In genomic region chr12:53930591-53931255, GRCh38 we compare ENCODE assay signal across 28 cellular contexts. TPM values are rescaled to one million over a fixed set of nuclear protein-coding genes. Genes with fewer than 3 reads are reported as not detected.
"Had no signal": no experiment of that assay in that cellular context is flagged by ENCODE, and none has a peak within 500 bp of the region (broad histone marks: within the 10 kb centered on the region; RNA-seq: fewer than 3 reads in every experiment).

No MANE protein-coding gene starts in this region.

- H3K36me3 ChIP-seq: esophagus squamous epithelium, gastrocnemius medialis, neutrophil, pancreas had no signal

- H3K4me1 ChIP-seq: gastrocnemius medialis, pancreas, psoas muscle, testis had no signal

- H3K9me3 ChIP-seq: esophagus squamous epithelium, gastrocnemius medialis, neutrophil, pancreas, psoas muscle, testis had no signal

- H3K9me3 Mint-ChIP-seq: activated CD8-positive, alpha-beta T cell treated with anti-CD3 and anti-CD28 coated beads for 36 hours; activated naive CD4-positive, alpha-beta T cell treated with anti-CD3 and anti-CD28 coated beads, Interleukin-2, amount 50 U/mL, for 72 hours; activated T-helper 1 cell treated with anti-CD3 and anti-CD28 coated beads, Interleukin-12 subunit alpha, Interleukin-12 subunit beta, Interleukin-2, Interleukin-4 antibody, amounts not matched to agents 30 ng/mL and 10 ng/mL and 1 ng/mL, durations not matched to agents 14 hours and 24 hours and 36 hours; natural killer cell treated with Interleukin-12 subunit alpha and Interleukin-12 subunit beta and Interleukin-15 and Interleukin-18, amount 100 ng/mL, for 72 hours; stimulated activated effector memory CD8-positive, alpha-beta T cell treated with anti-CD3 and anti-CD28 coated beads, Interleukin-12 subunit alpha, Interleukin-12 subunit beta, amount 100 ng/mL, for 72 hours had no signal

- H3K27ac Mint-ChIP-seq: activated CD4-positive, alpha-beta T cell treated with anti-CD3 and anti-CD28 coated beads, Interleukin-2, amount 10 ng/mL, durations not matched to agents 24 days and 14 days; activated CD8-positive, alpha-beta memory T cell treated with anti-CD3 and anti-CD28 coated beads, Interleukin-2, amount 10 ng/mL, durations not matched to agents 7 days and 5 days; activated CD8-positive, alpha-beta T cell treated with anti-CD3 and anti-CD28 coated beads for 36 hours; activated naive CD4-positive, alpha-beta T cell treated with anti-CD3 and anti-CD28 coated beads, Interleukin-2, amount 50 U/mL, for 72 hours; activated T-helper 1 cell treated with anti-CD3 and anti-CD28 coated beads, Interleukin-12 subunit alpha, Interleukin-12 subunit beta, Interleukin-2, Interleukin-4 antibody, amounts not matched to agents 30 ng/mL and 10 ng/mL and 1 ng/mL, durations not matched to agents 14 hours and 24 hours and 36 hours; brain; mesothelial cell of epicardium; natural killer cell treated with Interleukin-12 subunit alpha and Interleukin-12 subunit beta and Interleukin-15 and Interleukin-18, amount 100 ng/mL, for 72 hours; stimulated activated effector memory CD8-positive, alpha-beta T cell treated with anti-CD3 and anti-CD28 coated beads, Interleukin-12 subunit alpha, Interleukin-12 subunit beta, amount 100 ng/mL, for 72 hours; type B pancreatic cell had no signal

- H3K27me3 ChIP-seq: testis had no signal

- H3K4me3 Mint-ChIP-seq: activated CD4-positive, alpha-beta T cell treated with anti-CD3 and anti-CD28 coated beads, Interleukin-2, amount 10 ng/mL, durations not matched to agents 24 days and 14 days; activated CD8-positive, alpha-beta memory T cell treated with anti-CD3 and anti-CD28 coated beads, Interleukin-2, amount 10 ng/mL, durations not matched to agents 7 days and 5 days; activated CD8-positive, alpha-beta T cell treated with anti-CD3 and anti-CD28 coated beads for 36 hours; activated T-helper 1 cell treated with anti-CD3 and anti-CD28 coated beads, Interleukin-12 subunit alpha, Interleukin-12 subunit beta, Interleukin-2, Interleukin-4 antibody, amounts not matched to agents 30 ng/mL and 10 ng/mL and 1 ng/mL, durations not matched to agents 14 hours and 24 hours and 36 hours; brain; mesothelial cell of epicardium; natural killer cell treated with Interleukin-12 subunit alpha and Interleukin-12 subunit beta and Interleukin-15 and Interleukin-18, amount 100 ng/mL, for 72 hours; stimulated activated effector memory CD8-positive, alpha-beta T cell treated with anti-CD3 and anti-CD28 coated beads, Interleukin-12 subunit alpha, Interleukin-12 subunit beta, amount 100 ng/mL, for 72 hours; type B pancreatic cell had no signal

- ATAC-seq: activated CD4-positive, CD25-positive, alpha-beta regulatory T cell treated with anti-CD3 and anti-CD28 coated beads, Interleukin-2, amount 50 U/mL, for 24 hours; activated CD8-positive, alpha-beta memory T cell treated with anti-CD3 and anti-CD28 coated beads, Interleukin-2, amount 10 ng/mL, durations not matched to agents 7 days and 5 days; activated CD8-positive, alpha-beta T cell treated with anti-CD3 and anti-CD28 coated beads for 36 hours; activated naive CD4-positive, alpha-beta T cell treated with anti-CD3 and anti-CD28 coated beads, Interleukin-2, amount 50 U/mL, for 72 hours; gastrocnemius medialis; left ventricle myocardium superior; natural killer cell treated with Interleukin-12 subunit alpha and Interleukin-12 subunit beta and Interleukin-15 and Interleukin-18, amount 100 ng/mL, for 72 hours; pancreas; psoas muscle; right cardiac atrium; stimulated activated effector memory CD8-positive, alpha-beta T cell treated with anti-CD3 and anti-CD28 coated beads, Interleukin-12 subunit alpha, Interleukin-12 subunit beta, amount 100 ng/mL, for 72 hours had no signal

- H3K4me3 ChIP-seq: esophagus squamous epithelium, gastrocnemius medialis, pancreas, psoas muscle had no signal

- H3K4me1 Mint-ChIP-seq: activated CD8-positive, alpha-beta memory T cell treated with anti-CD3 and anti-CD28 coated beads, Interleukin-2, amount 10 ng/mL, durations not matched to agents 7 days and 5 days had no signal

- H3K27ac ChIP-seq: esophagus squamous epithelium, gastrocnemius medialis, neutrophil, pancreas, psoas muscle, testis had no signal

- H3K36me3 Mint-ChIP-seq: brain; mesothelial cell of epicardium; natural killer cell treated with Interleukin-12 subunit alpha and Interleukin-12 subunit beta and Interleukin-15 and Interleukin-18, amount 100 ng/mL, for 72 hours; stimulated activated effector memory CD8-positive, alpha-beta T cell treated with anti-CD3 and anti-CD28 coated beads, Interleukin-12 subunit alpha, Interleukin-12 subunit beta, amount 100 ng/mL, for 72 hours; type B pancreatic cell had no signal

- DNase-seq: activated CD4-positive, alpha-beta T cell treated with anti-CD3 and anti-CD28 coated beads, Interleukin-2, amount 10 ng/mL, durations not matched to agents 24 days and 14 days; activated CD8-positive, alpha-beta memory T cell treated with anti-CD3 and anti-CD28 coated beads, Interleukin-2, amount 10 ng/mL, durations not matched to agents 7 days and 5 days; activated CD8-positive, alpha-beta T cell treated with anti-CD3 and anti-CD28 coated beads for 36 hours; activated gamma-delta T cell; activated T-cell treated with anti-CD3 and anti-CD28 coated beads for 4 hours; caudate nucleus; dermis blood vessel endothelial cell; effector memory CD4-positive, alpha-beta T cell; esophagus squamous epithelium; gastrocnemius medialis; left ventricle myocardium superior; mammary epithelial cell; pancreas; psoas muscle; right cardiac atrium; small intestine; stimulated activated CD4-positive, alpha-beta T cell treated with anti-CD3 and anti-CD28 coated beads, Interleukin-2, amount 100 ng/mL, for 24 hours; testis had no signal

RNA-seq across cellular contexts. Expression of gene HOXC13, which starts 7.9 kb away (rescaled TPM):
- total RNA-seq: activated CD4-positive, alpha-beta T cell treated with anti-CD3 and anti-CD28 coated beads, Interleukin-2, amount 10 ng/mL, durations not matched to agents 24 days and 14 days; activated CD8-positive, alpha-beta memory T cell treated with anti-CD3 and anti-CD28 coated beads, Interleukin-2, amount 10 ng/mL, durations not matched to agents 7 days and 5 days; activated CD8-positive, alpha-beta T cell treated with anti-CD3 and anti-CD28 coated beads for 36 hours; activated naive CD4-positive, alpha-beta T cell treated with anti-CD3 and anti-CD28 coated beads, Interleukin-2, amount 50 U/mL, for 72 hours; activated T-helper 1 cell treated with anti-CD3 and anti-CD28 coated beads, Interleukin-12 subunit alpha, Interleukin-12 subunit beta, Interleukin-2, Interleukin-4 antibody, amounts not matched to agents 30 ng/mL and 10 ng/mL and 1 ng/mL, durations not matched to agents 14 hours and 24 hours and 36 hours; dermis blood vessel endothelial cell; left ventricle myocardium superior; natural killer cell treated with Interleukin-12 subunit alpha and Interleukin-12 subunit beta and Interleukin-15 and Interleukin-18, amount 100 ng/mL, for 72 hours; psoas muscle; right cardiac atrium; T-helper 2 cell treated with Interferon-gamma antibody and Interleukin-4, amounts not matched to agents 100 ng/mL and 5 ng/mL, for 36 hours had no signal

RNA-seq across cellular contexts. Expression of gene HOXC12, which starts 24.0 kb away (rescaled TPM):
- total RNA-seq: activated CD4-positive, alpha-beta T cell treated with anti-CD3 and anti-CD28 coated beads, Interleukin-2, amount 10 ng/mL, durations not matched to agents 24 days and 14 days; activated CD8-positive, alpha-beta memory T cell treated with anti-CD3 and anti-CD28 coated beads, Interleukin-2, amount 10 ng/mL, durations not matched to agents 7 days and 5 days; activated CD8-positive, alpha-beta T cell treated with anti-CD3 and anti-CD28 coated beads for 36 hours; activated naive CD4-positive, alpha-beta T cell treated with anti-CD3 and anti-CD28 coated beads, Interleukin-2, amount 50 U/mL, for 72 hours; activated T-helper 1 cell treated with anti-CD3 and anti-CD28 coated beads, Interleukin-12 subunit alpha, Interleukin-12 subunit beta, Interleukin-2, Interleukin-4 antibody, amounts not matched to agents 30 ng/mL and 10 ng/mL and 1 ng/mL, durations not matched to agents 14 hours and 24 hours and 36 hours; dermis blood vessel endothelial cell; esophagus squamous epithelium; gastrocnemius medialis; left ventricle myocardium superior; mesothelial cell of epicardium; natural killer cell treated with Interleukin-12 subunit alpha and Interleukin-12 subunit beta and Interleukin-15 and Interleukin-18, amount 100 ng/mL, for 72 hours; pancreas; psoas muscle; right cardiac atrium; T-helper 2 cell treated with Interferon-gamma antibody and Interleukin-4, amounts not matched to agents 100 ng/mL and 5 ng/mL, for 36 hours had no signal

RNA-seq across cellular contexts. Expression of gene HOXC11, which starts 42.2 kb away (rescaled TPM):
- total RNA-seq: activated CD4-positive, alpha-beta T cell treated with anti-CD3 and anti-CD28 coated beads, Interleukin-2, amount 10 ng/mL, durations not matched to agents 24 days and 14 days; activated CD8-positive, alpha-beta memory T cell treated with anti-CD3 and anti-CD28 coated beads, Interleukin-2, amount 10 ng/mL, durations not matched to agents 7 days and 5 days; activated CD8-positive, alpha-beta T cell treated with anti-CD3 and anti-CD28 coated beads for 36 hours; activated naive CD4-positive, alpha-beta T cell treated with anti-CD3 and anti-CD28 coated beads, Interleukin-2, amount 50 U/mL, for 72 hours; activated T-helper 1 cell treated with anti-CD3 and anti-CD28 coated beads, Interleukin-12 subunit alpha, Interleukin-12 subunit beta, Interleukin-2, Interleukin-4 antibody, amounts not matched to agents 30 ng/mL and 10 ng/mL and 1 ng/mL, durations not matched to agents 14 hours and 24 hours and 36 hours; dermis blood vessel endothelial cell; esophagus squamous epithelium; left ventricle myocardium superior; natural killer cell treated with Interleukin-12 subunit alpha and Interleukin-12 subunit beta and Interleukin-15 and Interleukin-18, amount 100 ng/mL, for 72 hours; pancreas; right cardiac atrium; T-helper 2 cell treated with Interferon-gamma antibody and Interleukin-4, amounts not matched to agents 100 ng/mL and 5 ng/mL, for 36 hours had no signal

RNA-seq across cellular contexts. Expression of gene HOTAIR, which starts 44.0 kb away (rescaled TPM):
- total RNA-seq: activated CD4-positive, alpha-beta T cell treated with anti-CD3 and anti-CD28 coated beads, Interleukin-2, amount 10 ng/mL, durations not matched to agents 24 days and 14 days; activated CD8-positive, alpha-beta memory T cell treated with anti-CD3 and anti-CD28 coated beads, Interleukin-2, amount 10 ng/mL, durations not matched to agents 7 days and 5 days; activated CD8-positive, alpha-beta T cell treated with anti-CD3 and anti-CD28 coated beads for 36 hours; activated naive CD4-positive, alpha-beta T cell treated with anti-CD3 and anti-CD28 coated beads, Interleukin-2, amount 50 U/mL, for 72 hours; activated T-helper 1 cell treated with anti-CD3 and anti-CD28 coated beads, Interleukin-12 subunit alpha, Interleukin-12 subunit beta, Interleukin-2, Interleukin-4 antibody, amounts not matched to agents 30 ng/mL and 10 ng/mL and 1 ng/mL, durations not matched to agents 14 hours and 24 hours and 36 hours; dermis blood vessel endothelial cell; esophagus squamous epithelium; left ventricle myocardium superior; natural killer cell treated with Interleukin-12 subunit alpha and Interleukin-12 subunit beta and Interleukin-15 and Interleukin-18, amount 100 ng/mL, for 72 hours; pancreas; right cardiac atrium; T-helper 2 cell treated with Interferon-gamma antibody and Interleukin-4, amounts not matched to agents 100 ng/mL and 5 ng/mL, for 36 hours had no signal

RNA-seq across cellular contexts. Expression of gene HOXC10, which starts 54.2 kb away (rescaled TPM):
- total RNA-seq: activated CD4-positive, alpha-beta T cell treated with anti-CD3 and anti-CD28 coated beads, Interleukin-2, amount 10 ng/mL, durations not matched to agents 24 days and 14 days; activated CD8-positive, alpha-beta memory T cell treated with anti-CD3 and anti-CD28 coated beads, Interleukin-2, amount 10 ng/mL, durations not matched to agents 7 days and 5 days; activated CD8-positive, alpha-beta T cell treated with anti-CD3 and anti-CD28 coated beads for 36 hours; activated naive CD4-positive, alpha-beta T cell treated with anti-CD3 and anti-CD28 coated beads, Interleukin-2, amount 50 U/mL, for 72 hours; activated T-helper 1 cell treated with anti-CD3 and anti-CD28 coated beads, Interleukin-12 subunit alpha, Interleukin-12 subunit beta, Interleukin-2, Interleukin-4 antibody, amounts not matched to agents 30 ng/mL and 10 ng/mL and 1 ng/mL, durations not matched to agents 14 hours and 24 hours and 36 hours; left ventricle myocardium superior; natural killer cell treated with Interleukin-12 subunit alpha and Interleukin-12 subunit beta and Interleukin-15 and Interleukin-18, amount 100 ng/mL, for 72 hours; right cardiac atrium; T-helper 2 cell treated with Interferon-gamma antibody and Interleukin-4, amounts not matched to agents 100 ng/mL and 5 ng/mL, for 36 hours had no signal
